In genomic region chr10:70693619-70694286, GRCh38 we compare ENCODE assay signal across 1 cellular context.
TF ChIP-seq lines count a peak whose summit lies in the region.

No MANE protein-coding gene starts in this region.

TF ChIP-seq in H1, 55 proteins besides CTCF, POLR2A, EP300 and RAD21 (continued from another document):
- TF ChIP-seq CHD7 (IDR thresholded peaks at IDR 0.05; ENCODE audit: insufficient replicate concordance, low read length) (no peak), ATF2 (IDR thresholded peaks at IDR 0.05; ENCODE audit: low read length) (no peak), SAP30 (IDR thresholded peaks at IDR 0.05; ENCODE audit: insufficient read depth, insufficient replicate concordance, low read length) (no peak), EGR1 (IDR thresholded peaks at IDR 0.05; ENCODE audit: borderline replicate concordance, low read depth, low read length) (no peak), RBBP5 (IDR thresholded peaks at IDR 0.05; ENCODE audit: borderline replicate concordance, low read depth, low read length) (no peak), RNF2 (IDR thresholded peaks at IDR 0.05; ENCODE audit: borderline replicate concordance, low read depth, low read length, missing control alignments, poor library complexity, severe bottlenecking) (no peak), SIN3A (conservative IDR thresholded peaks at IDR 0.05 in 1 of 2, IDR thresholded peaks at IDR 0.05 in 1 of 2; ENCODE audit: low read depth in 1 of 2, low read length in 2 of 2) (no peak), NANOG (IDR thresholded peaks at IDR 0.05; ENCODE audit: insufficient read depth, low read depth, low read length, poor library complexity, severe bottlenecking) (no peak), POLR2AphosphoS5 (IDR thresholded peaks at IDR 0.05; ENCODE audit: low read depth, low read length) (no peak), SIRT6 (IDR thresholded peaks at IDR 0.05; ENCODE audit: low read length) (no peak), GABPA (IDR thresholded peaks at IDR 0.05; ENCODE audit: borderline replicate concordance, insufficient read depth, low read length) (no peak), ASH2L (IDR thresholded peaks at IDR 0.05; ENCODE audit: low read length) (no peak), CTBP2 (IDR thresholded peaks at IDR 0.05; ENCODE audit: borderline replicate concordance, insufficient read depth, insufficient read length, low read length) (no peak), KDM5A (IDR thresholded peaks at IDR 0.05; ENCODE audit: low read length) (no peak), GTF2F1 (IDR thresholded peaks at IDR 0.05; ENCODE audit: borderline replicate concordance, low read depth, low read length) (no peak)
